In the genomic region with DNA sequence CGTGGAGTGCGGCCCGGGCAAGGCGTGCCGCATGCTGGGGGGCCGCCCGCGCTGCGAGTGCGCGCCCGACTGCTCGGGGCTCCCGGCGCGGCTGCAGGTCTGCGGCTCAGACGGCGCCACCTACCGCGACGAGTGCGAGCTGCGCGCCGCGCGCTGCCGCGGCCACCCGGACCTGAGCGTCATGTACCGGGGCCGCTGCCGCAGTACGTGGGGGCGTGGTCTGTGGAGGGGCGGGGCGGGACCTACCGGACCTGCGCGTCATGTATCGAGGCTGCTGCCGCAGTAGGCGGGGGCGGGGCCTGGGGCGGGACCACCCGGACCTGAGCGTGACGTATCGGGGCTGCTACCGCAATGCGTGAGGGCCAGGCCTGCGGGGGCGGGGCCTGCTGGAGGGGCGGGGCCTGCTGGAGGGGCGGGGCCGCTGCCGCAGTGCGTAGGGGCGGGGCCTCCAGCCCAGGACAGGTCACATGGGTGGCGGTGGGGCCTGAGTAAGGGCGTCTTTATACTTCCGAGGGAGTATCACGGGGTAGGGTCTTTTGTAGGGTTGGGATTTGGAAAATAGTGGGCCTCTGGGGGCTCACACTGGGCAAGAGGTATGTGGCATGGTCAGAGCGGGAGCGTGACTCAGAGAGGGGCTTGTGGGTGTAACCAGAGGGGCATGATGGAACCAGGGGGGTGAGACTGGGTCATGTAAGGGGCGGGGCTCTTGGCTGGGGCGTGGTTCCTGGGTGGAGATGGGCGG, we compare ENCODE assay signal across 8 cellular contexts. TPM values are rescaled to one million over a fixed set of nuclear protein-coding genes. Genes with fewer than 3 reads are reported as not detected.
DNase-seq lines count a peak whose midpoint lies in the region; ATAC-seq, FAIRE-seq and TF ChIP-seq lines count a peak whose summit lies in the region.

No MANE protein-coding gene starts in this region.

- H4K20me1 ChIP-seq in H1 (replicated peaks in 1 of 2; ENCODE audit: control insufficient read depth in 1 of 2, insufficient read depth in 2 of 2, low read length in 2 of 2) = peaks cover 0 to 7% of the 10 kb centered on the region in 2 experiments

- peak overlapping the region; percentile 80; the same call in 1 of the 2 replicates for H2BK12ac ChIP-seq in H1 (ENCODE audit: low read depth, low read length)

- DNase-seq in Caki2 (ENCODE audit: low read depth) = peak; percentile 86
- DNase-seq in HT1080 (ENCODE audit: low read depth) = peak; percentile 86
- DNase-seq in NK-92 treated with Interleukin-12 subunit alpha and Interleukin-12 subunit beta, amount 100 ng/mL, for 24 hours (lab: John Stamatoyannopoulos, UW) = peak; percentile 100
- peak; percentile 98 to 99 (median 98) for DNase-seq in activated CD8-positive, alpha-beta memory T cell treated with anti-CD3 and anti-CD28 coated beads for 48 hours (ENCODE audit: low read depth in 2 of 3, low spot score in 2 of 3)
- peak; percentile 99 for DNase-seq in H1 (ENCODE audit: low read depth in 1 of 2, low spot score in 2 of 2)
- DNase-seq in mesothelial cell of epicardium (ENCODE audit: low spot score in 2 of 2, unreplicated experiment in 2 of 2) = peak; percentile 99
- DNase-seq in stimulated activated CD8-positive, alpha-beta memory T cell treated with anti-CD3 and anti-CD28 coated beads, Interleukin-15, amount 100 ng/mL, for 4 hours (ENCODE audit: low read depth in 2 of 2) = peak; percentile 99

- peak overlapping the region; percentile 46 to 90 (median 60); a peak in 6 of 7 replicates for H3K9ac ChIP-seq in H1 (replicated peaks in 1 of 4; ENCODE audit: extremely low read depth in 1 of 4, low read depth in 3 of 4, low read length in 3 of 4)

- H3K18ac ChIP-seq in H1 (ENCODE audit: extremely low read depth, low read length) = peak overlapping the region; percentile 87

- H3K27ac Mint-ChIP-seq in mesothelial cell of epicardium = peak overlapping the region; percentile 99

- no peaks in the 10 kb centered on the region for H3K79me2 ChIP-seq in H1 (ENCODE audit: control insufficient read depth in 1 of 2, insufficient read depth in 2 of 2, low read length in 2 of 2)

- CTCF ChIA-PET in H1 (lab: Charles Lee; ENCODE audit: partially characterized antibody) = interaction anchor here (0.8 to 1.8 kb wide), 6 partner anchors 23 to 54 kb away, joined by 4 to 5 read pairs (median 4); no protein-coding TSS in a partner anchor

- H3K23me2 ChIP-seq in H1 (ENCODE audit: low read depth, low read length) = peaks cover 6% of the 10 kb centered on the region; the same call in 1 of the 2 replicates

- peak overlapping the region; percentile 61 to 97 (median 66) for H3K4me3 ChIP-seq in H1 (ENCODE audit: extremely low read depth in 1 of 4, insufficient read depth in 2 of 4, low read depth in 3 of 4, low read length in 4 of 4)

- peak in 1 of 2 experiments; percentile 57; a peak in 1 of 3 replicates for TF ChIP-seq POLR2A in H1 (IDR thresholded peaks at IDR 0.05; ENCODE audit: control extremely low read depth in 1 of 2, low read depth in 2 of 2, low read length in 2 of 2)

- H3K4me3 Mint-ChIP-seq in mesothelial cell of epicardium = peak overlapping the region; percentile 84

- peak overlapping the region; percentile 79 for H2BK120ac ChIP-seq in H1 (replicated peaks; ENCODE audit: low read depth, low read length)

- no peaks in the 10 kb centered on the region for H3K36me3 ChIP-seq in H1 (ENCODE audit: control insufficient read depth in 2 of 4, insufficient read depth in 4 of 4, low read length in 3 of 4)

- H2BK15ac ChIP-seq in H1 (ENCODE audit: low read length) = no peak overlapping the region

- H3K4me1 Mint-ChIP-seq in mesothelial cell of epicardium = peaks cover 20% of the 10 kb centered on the region

- peak overlapping the region; percentile 98 for H4K5ac ChIP-seq in H1 (ENCODE audit: insufficient read length, low read depth, low read length)

- H3K14ac ChIP-seq in H1 (ENCODE audit: insufficient read length) = no peak overlapping the region

- in situ Hi-C loops in Caki2 (cut with HindIII; ENCODE audit: low pct_unique_long_range_greater_than_20kb, low sequenced_read_pairs) = no loop called here

- peak overlapping the region; percentile 90; the same call in 1 of the 2 replicates for H2AFZ ChIP-seq in H1 (ENCODE audit: low read length)

- H3K4me2 ChIP-seq in H1 (ENCODE audit: insufficient read depth in 1 of 2, low read depth in 2 of 2, low read length in 2 of 2) = peak overlapping the region; percentile 70 to 90

- peaks cover 0 to 16% (median 10%) of the 10 kb centered on the region in 4 experiments; a peak in 5 of 7 replicates for H3K27me3 ChIP-seq in H1 (replicated peaks in 1 of 4; ENCODE audit: control insufficient read depth in 3 of 4, extremely low read depth in 1 of 4, insufficient read depth in 3 of 4, low read length in 3 of 4)

- no peak overlapping the region for H3K4ac ChIP-seq in H1 (replicated peaks; ENCODE audit: insufficient read length, low read depth, low read length)

- H4K91ac ChIP-seq in H1 (replicated peaks; ENCODE audit: insufficient read length, low read length) = peak overlapping the region; percentile 54

- POLR2A ChIA-PET in H1 (lab: Charles Lee; ENCODE audit: partially characterized antibody) = interaction anchor here (0.6 to 2.4 kb wide), 10 partner anchors 10 to 121 kb away, joined by 3 to 11 read pairs (median 4); a partner anchor contains a TSS

- peaks cover 0 to 10% (median 1%) of the 10 kb centered on the region in 4 experiments; a peak in 4 of 7 replicates for H3K4me1 ChIP-seq in H1 (replicated peaks in 1 of 4; ENCODE audit: control insufficient read depth in 3 of 4, insufficient read depth in 4 of 4, low read length in 3 of 4)

- H3K27me3 Mint-ChIP-seq in mesothelial cell of epicardium (ENCODE audit: low read depth) = no peaks in the 10 kb centered on the region

- peak in 1 of 2 experiments; percentile 37; a peak in 1 of 4 replicates for TF ChIP-seq RAD21 in H1 (IDR thresholded peaks at IDR 0.05 in 1 of 2, conservative IDR thresholded peaks at IDR 0.05 in 1 of 2; ENCODE audit: low read depth in 2 of 2, low read length in 2 of 2)

- H3K56ac ChIP-seq in H1 (replicated peaks; ENCODE audit: insufficient read length, low read depth, low read length) = peak overlapping the region; percentile 62

- no peak for TF ChIP-seq EP300 in H1 (IDR thresholded peaks at IDR 0.05; ENCODE audit: borderline replicate concordance in 1 of 2, low read depth in 2 of 2, low read length in 2 of 2)

- no peaks in the 10 kb centered on the region for H3K9me3 ChIP-seq in H1 (ENCODE audit: insufficient read depth in 2 of 2, low read depth in 1 of 2, low read length in 1 of 2)

- peak overlapping the region; percentile 97 for H2BK5ac ChIP-seq in H1 (ENCODE audit: low read depth, low read length)

- FAIRE-seq in H1 (lab: Jason Lieb, UNC) = no peak

- H3K9me3 Mint-ChIP-seq in mesothelial cell of epicardium = no peaks in the 10 kb centered on the region

- 0% methylated on average over 20 of the region's 70 CpGs; no CpG with 5 or more reads in 1 of the 2 experiments for WGBS in H1 (ENCODE audit: extremely low coverage in 1 of 2, insufficient coverage in 1 of 2, insufficient read length in 1 of 2, insufficient replicate concordance in 2 of 2, low coverage in 1 of 2, low lambda C conversion rate in 2 of 2, missing lambda C conversion rate in 1 of 2), 2 experiments

- no peaks in the 10 kb centered on the region for H3K36me3 Mint-ChIP-seq in mesothelial cell of epicardium

- peak; percentile 57 for ATAC-seq in GM21367 (IDR thresholded peaks at IDR 0.05; ENCODE audit: unreplicated experiment)

- H3K79me1 ChIP-seq in H1 (ENCODE audit: low read depth, low read length) = 0 out of 2 replicates have a peak, but pooled peaks cover 3% of the 10 kb centered on the region

- H2BK20ac ChIP-seq in H1 (ENCODE audit: low read length) = no peak overlapping the region

- H4K8ac ChIP-seq in H1 (ENCODE audit: extremely low read depth, insufficient read depth, low read length) = peak overlapping the region; percentile 78

- peak overlapping the region; percentile 91 for H3K27ac ChIP-seq in H1 (ENCODE audit: low read depth, low read length)

- TF ChIP-seq CTCF in H1 (IDR thresholded peaks at IDR 0.05; ENCODE audit: control extremely low read depth in 1 of 3, insufficient read depth in 1 of 3, low read depth in 1 of 3, low read length in 3 of 3) = peak; percentile 37 to 54 (median 54)
- no peak for TF ChIP-seq CTCF in mesothelial cell of epicardium (IDR thresholded peaks at IDR 0.05; ENCODE audit: unreplicated experiment)

- H2AK5ac ChIP-seq in H1 (ENCODE audit: low read depth, low read length) = no peak overlapping the region

- no peak overlapping the region for H3K23ac ChIP-seq in H1 (ENCODE audit: insufficient read length)

RNA-seq across cellular contexts. Expression of a gene that starts 4.3 kb away (rescaled TPM):
- 83.8 and 95.5 TPM in 2 replicates for total RNA-seq in Caki2 (2014; rRNA removed; shearing (Covaris generic); ENCODE audit: low replicate concordance)
- 14.5 and 19.7 TPM in 2 replicates for total RNA-seq in HT1080 (2014; rRNA removed; shearing (Covaris generic))
- polyA plus RNA-seq in HT1080 (2015; cell fraction: cytosol; rRNA removed) = 51.0 and 52.3 TPM in 2 replicates
- 71.6 and 81.5 TPM in 2 replicates for polyA plus RNA-seq in HT1080 (2015; cell fraction: nucleus; rRNA removed)
- total RNA-seq in H1 (2021; fragmentation: NEBNext Ultra II Directional; extraction: Animal tissue kit (Norgen Biotek cat#: 25700)) = 7.5 and 8.1 TPM in 2 replicates
- 11.8 and 18.4 TPM in 2 replicates for polyA plus RNA-seq in H1 (2011; rRNA removed)
- polyA plus RNA-seq in H1 (2011; cell fraction: cytosol; rRNA removed) = 15.2 TPM
- 40.2 TPM for polyA plus RNA-seq in H1 (2011; cell fraction: nucleus; rRNA removed)
- 4.8 to 11.0 TPM (median 9.1 TPM) in 4 replicates for polyA plus RNA-seq in H1 (2012, experiment 1 of 2)
- polyA plus RNA-seq in H1 (2012, experiment 2 of 2) = 6.6 TPM
- polyA plus RNA-seq in H1 (2013, experiment 1 of 2) = 5.0 TPM
- polyA plus RNA-seq in H1 (2013, experiment 2 of 2) = 4.6 TPM
- polyA minus RNA-seq in H1 (2011; rRNA and poly(A)+ RNA removed) = 1.9 and 2.3 TPM in 2 replicates
- polyA minus RNA-seq in H1 (2011; cell fraction: cytosol; rRNA and poly(A)+ RNA removed) = 7.6 TPM
- polyA minus RNA-seq in H1 (2011; cell fraction: nucleus; rRNA and poly(A)+ RNA removed) = 7.0 TPM
- total RNA-seq in mesothelial cell of epicardium = 64.1 to 65.5 TPM (median 64.6 TPM) in 3 replicates

RNA-seq across cellular contexts. Expression of a gene that starts 14.8 kb away (rescaled TPM):
- total RNA-seq in Caki2 (2014; rRNA removed; shearing (Covaris generic); ENCODE audit: low replicate concordance) = 2.0 TPM in 1 of 2 replicates, not detected in the other
- total RNA-seq in HT1080 (2014; rRNA removed; shearing (Covaris generic)) = not detected in 2 replicates
- polyA plus RNA-seq in HT1080 (2015; cell fraction: cytosol; rRNA removed) = not detected in 2 replicates
- polyA plus RNA-seq in HT1080 (2015; cell fraction: nucleus; rRNA removed) = not detected in 2 replicates
- total RNA-seq in H1 (2021; fragmentation: NEBNext Ultra II Directional; extraction: Animal tissue kit (Norgen Biotek cat#: 25700)) = not detected in 2 replicates
- 0.09 TPM in 1 of 2 replicates, not detected in the other for polyA plus RNA-seq in H1 (2011; rRNA removed)
- polyA plus RNA-seq in H1 (2011; cell fraction: cytosol; rRNA removed) = 0.18 TPM
- polyA plus RNA-seq in H1 (2011; cell fraction: nucleus; rRNA removed) = not detected
- polyA plus RNA-seq in H1 (2012, experiment 1 of 2) = not detected in 4 replicates
- polyA plus RNA-seq in H1 (2012, experiment 2 of 2) = not detected
- 0.04 TPM for polyA plus RNA-seq in H1 (2013, experiment 1 of 2)
- 0.07 TPM for polyA plus RNA-seq in H1 (2013, experiment 2 of 2)
- polyA minus RNA-seq in H1 (2011; rRNA and poly(A)+ RNA removed) = 0.22 TPM in 1 of 2 replicates, not detected in the other
- not detected for polyA minus RNA-seq in H1 (2011; cell fraction: cytosol; rRNA and poly(A)+ RNA removed)
- not detected for polyA minus RNA-seq in H1 (2011; cell fraction: nucleus; rRNA and poly(A)+ RNA removed)
- total RNA-seq in mesothelial cell of epicardium = not detected in 3 replicates

RNA-seq across cellular contexts. Expression of a gene that starts 17.4 kb away (rescaled TPM):
- total RNA-seq in Caki2 (2014; rRNA removed; shearing (Covaris generic); ENCODE audit: low replicate concordance) = 21.3 and 30.9 TPM in 2 replicates
- total RNA-seq in HT1080 (2014; rRNA removed; shearing (Covaris generic)) = 86.5 and 130 TPM in 2 replicates
- polyA plus RNA-seq in HT1080 (2015; cell fraction: cytosol; rRNA removed) = 68.4 and 88.8 TPM in 2 replicates
- polyA plus RNA-seq in HT1080 (2015; cell fraction: nucleus; rRNA removed) = 60.5 and 61.1 TPM in 2 replicates
- total RNA-seq in H1 (2021; fragmentation: NEBNext Ultra II Directional; extraction: Animal tissue kit (Norgen Biotek cat#: 25700)) = 64.7 and 68.0 TPM in 2 replicates
- 21.8 and 56.5 TPM in 2 replicates for polyA plus RNA-seq in H1 (2011; rRNA removed)
- polyA plus RNA-seq in H1 (2011; cell fraction: cytosol; rRNA removed) = 41.8 TPM
- 90.9 TPM for polyA plus RNA-seq in H1 (2011; cell fraction: nucleus; rRNA removed)
- 43.7 to 67.7 TPM (median 63.8 TPM) in 4 replicates for polyA plus RNA-seq in H1 (2012, experiment 1 of 2)
- polyA plus RNA-seq in H1 (2012, experiment 2 of 2) = 52.5 TPM
- 85.5 TPM for polyA plus RNA-seq in H1 (2013, experiment 1 of 2)
- polyA plus RNA-seq in H1 (2013, experiment 2 of 2) = 80.6 TPM
- 5.7 and 7.1 TPM in 2 replicates for polyA minus RNA-seq in H1 (2011; rRNA and poly(A)+ RNA removed)
- 31.9 TPM for polyA minus RNA-seq in H1 (2011; cell fraction: cytosol; rRNA and poly(A)+ RNA removed)
- polyA minus RNA-seq in H1 (2011; cell fraction: nucleus; rRNA and poly(A)+ RNA removed) = 33.1 TPM
- total RNA-seq in mesothelial cell of epicardium = 41.6 to 47.3 TPM (median 47.1 TPM) in 3 replicates

RNA-seq across cellular contexts. Expression of a gene that starts 28.3 kb away (rescaled TPM):
- total RNA-seq in Caki2 (2014; rRNA removed; shearing (Covaris generic); ENCODE audit: low replicate concordance) = 14.1 and 20.5 TPM in 2 replicates
- total RNA-seq in HT1080 (2014; rRNA removed; shearing (Covaris generic)) = not detected in 2 replicates
- not detected in 2 replicates for polyA plus RNA-seq in HT1080 (2015; cell fraction: cytosol; rRNA removed)
- not detected in 2 replicates for polyA plus RNA-seq in HT1080 (2015; cell fraction: nucleus; rRNA removed)
- 16.5 TPM in 2 replicates for total RNA-seq in H1 (2021; fragmentation: NEBNext Ultra II Directional; extraction: Animal tissue kit (Norgen Biotek cat#: 25700))
- 5.7 and 13.0 TPM in 2 replicates for polyA plus RNA-seq in H1 (2011; rRNA removed)
- 6.8 TPM for polyA plus RNA-seq in H1 (2011; cell fraction: cytosol; rRNA removed)
- polyA plus RNA-seq in H1 (2011; cell fraction: nucleus; rRNA removed) = 10.6 TPM
- polyA plus RNA-seq in H1 (2012, experiment 1 of 2) = 10.4 to 27.0 TPM (median 21.8 TPM) in 4 replicates
- 11.9 TPM for polyA plus RNA-seq in H1 (2012, experiment 2 of 2)
- 12.6 TPM for polyA plus RNA-seq in H1 (2013, experiment 1 of 2)
- 14.1 TPM for polyA plus RNA-seq in H1 (2013, experiment 2 of 2)
- 1.7 and 1.8 TPM in 2 replicates for polyA minus RNA-seq in H1 (2011; rRNA and poly(A)+ RNA removed)
- polyA minus RNA-seq in H1 (2011; cell fraction: cytosol; rRNA and poly(A)+ RNA removed) = 5.1 TPM
- 6.4 TPM for polyA minus RNA-seq in H1 (2011; cell fraction: nucleus; rRNA and poly(A)+ RNA removed)
- total RNA-seq in mesothelial cell of epicardium = 80.5 to 87.1 TPM (median 86.9 TPM) in 3 replicates

RNA-seq across cellular contexts. Expression of a gene that starts 40.8 kb away (rescaled TPM):
- total RNA-seq in Caki2 (2014; rRNA removed; shearing (Covaris generic); ENCODE audit: low replicate concordance) = not detected in 2 replicates
- total RNA-seq in HT1080 (2014; rRNA removed; shearing (Covaris generic)) = not detected in 2 replicates
- 0.06 TPM in 1 of 2 replicates, not detected in the other for polyA plus RNA-seq in HT1080 (2015; cell fraction: cytosol; rRNA removed)
- not detected in 2 replicates for polyA plus RNA-seq in HT1080 (2015; cell fraction: nucleus; rRNA removed)
- 1.7 and 1.9 TPM in 2 replicates for total RNA-seq in H1 (2021; fragmentation: NEBNext Ultra II Directional; extraction: Animal tissue kit (Norgen Biotek cat#: 25700))
- 0.44 and 0.99 TPM in 2 replicates for polyA plus RNA-seq in H1 (2011; rRNA removed)
- 1.3 TPM for polyA plus RNA-seq in H1 (2011; cell fraction: cytosol; rRNA removed)
- 4.9 TPM for polyA plus RNA-seq in H1 (2011; cell fraction: nucleus; rRNA removed)
- 1.9 to 3.1 TPM (median 2.3 TPM) in 4 replicates for polyA plus RNA-seq in H1 (2012, experiment 1 of 2)
- polyA plus RNA-seq in H1 (2012, experiment 2 of 2) = 0.64 TPM
- polyA plus RNA-seq in H1 (2013, experiment 1 of 2) = 0.85 TPM
- 0.81 TPM for polyA plus RNA-seq in H1 (2013, experiment 2 of 2)
- polyA minus RNA-seq in H1 (2011; rRNA and poly(A)+ RNA removed) = 0.22 TPM in 1 of 2 replicates, not detected in the other
- 0.73 TPM for polyA minus RNA-seq in H1 (2011; cell fraction: cytosol; rRNA and poly(A)+ RNA removed)
- 0.90 TPM for polyA minus RNA-seq in H1 (2011; cell fraction: nucleus; rRNA and poly(A)+ RNA removed)
- total RNA-seq in mesothelial cell of epicardium = 0.25 to 0.38 TPM in 2 of 3 replicates, not detected in the other

Comparison
In these comparisons a context has a peak if more than half of its experiments do, and no peak if none do; other contexts are left out.
1. Peak in every context shown above with its lines: DNase-seq, ATAC-seq, H3K4me3 ChIP-seq and H3K27ac ChIP-seq.